In genomic region chr16:46883353-46883689, GRCh38 we compare ENCODE assay signal across 8 cellular contexts. TPM values are rescaled to one million over a fixed set of nuclear protein-coding genes. Genes with fewer than 3 reads are reported as not detected.
DNase-seq lines count a peak whose midpoint lies in the region; ATAC-seq and TF ChIP-seq lines count a peak whose summit lies in the region.

No MANE protein-coding gene starts in this region.

- H3K4me1 ChIP-seq in ES-I3 (ENCODE audit: insufficient read depth, low read length): peaks cover 41% of the 10 kb centered on the region
- H3K4me1 ChIP-seq in breast epithelium: peaks cover 0 to 5% of the 10 kb centered on the region in 2 donors

- H3K4me3 ChIP-seq in breast epithelium: peak overlapping the region; percentile 72 to 85 (median 76)

- DNase-seq in NCI-H1417 (lab: John Stamatoyannopoulos, UW): peak in 2 of 3 experiments; percentile 86 to 94
- DNase-seq in breast epithelium (ENCODE audit: low spot score in 2 of 2): no peak
- DNase-seq in midbrain (lab: John Stamatoyannopoulos, UW): peak; percentile 74
- DNase-seq in SKM-1 treated with dmso at 0.1 percent for 144 hours (lab: John Stamatoyannopoulos, UW; ENCODE audit: unreplicated experiment): no peak
- DNase-seq in effector CD8-positive, alpha-beta T cell (lab: John Stamatoyannopoulos, UW): no peak
- DNase-seq in stimulated activated CD4-positive, alpha-beta T cell treated with anti-CD3 and anti-CD28 coated beads, Interleukin-15, amount 100 ng/mL, for 24 hours: no peak

- no peak for TF ChIP-seq CTCF in breast epithelium (IDR thresholded peaks at IDR 0.05)

- no peaks in the 10 kb centered on the region for H3K27me3 ChIP-seq in breast epithelium

- ATAC-seq in HG03565 (IDR thresholded peaks at IDR 0.05; ENCODE audit: unreplicated experiment): no peak

- peak overlapping the region; percentile 99 for H3K9ac ChIP-seq in ES-I3 (ENCODE audit: low read depth, low read length)

- no peaks in the 10 kb centered on the region for H3K9me3 ChIP-seq in ES-I3 (ENCODE audit: control insufficient read depth, insufficient read depth, low read length)
- no peaks in the 10 kb centered on the region for H3K9me3 ChIP-seq in breast epithelium

- intact Hi-C loops in breast epithelium (cut with DNase I; ENCODE audit: low total_unique reads): no loop called here

- peaks cover 6% of the 10 kb centered on the region; the same call in 1 of the 2 replicates for H3K36me3 ChIP-seq in ES-I3 (ENCODE audit: insufficient read depth, low read length)
- no peaks in the 10 kb centered on the region for H3K36me3 ChIP-seq in breast epithelium

- TF ChIP-seq POLR2A in breast epithelium (IDR thresholded peaks at IDR 0.05): no peak

- peak overlapping the region; percentile 39 to 76 for H3K27ac ChIP-seq in breast epithelium

RNA-seq across cellular contexts. Expression of gene GPT2, which starts 0.8 kb away (rescaled TPM):
- 10 to 100 TPM; 17.4 to 56.2 (median 21.7) TPM for total RNA-seq in breast epithelium

RNA-seq across cellular contexts. Expression of gene C16orf87, which starts 52.3 kb away (rescaled TPM):
- 1 to 10 TPM; 3.6 to 7.6 (median 5.9) TPM for total RNA-seq in breast epithelium

Comparison
In these comparisons a context has a peak if more than half of its experiments do, and no peak if none do; other contexts are left out.
1. DNase-seq: peak in NCI-H1417 (2 of 3) and midbrain (single experiment); none in breast epithelium (0 of 2), SKM-1 treated with dmso at 0.1 percent for 144 hours (single experiment), effector CD8-positive, alpha-beta T cell (single experiment) and stimulated activated CD4-positive, alpha-beta T cell treated with anti-CD3 and anti-CD28 coated beads, Interleukin-15, amount 100 ng/mL, for 24 hours (single experiment).